10 cellular contexts compared by ENCODE assay signal in genomic region chr12:14273911-14274306, GRCh38.
DNase-seq lines count a peak whose midpoint lies in the region; ATAC-seq lines count a peak whose summit lies in the region.
"Had no signal": no experiment of that assay in that cellular context is flagged by ENCODE, and none has a peak within 500 bp of the region (broad histone marks: within the 10 kb centered on the region; RNA-seq: fewer than 3 reads in every experiment).

No MANE protein-coding gene starts in this region.

- H3K27me3 ChIP-seq in Karpas-422 (ENCODE audit: low read length) (no peaks in the 10 kb centered on the region), neuronal stem cell (ENCODE audit: control insufficient read depth in 3 of 3, insufficient read depth in 3 of 3, low read depth in 1 of 3, low read length in 3 of 3) (no peaks in the 10 kb centered on the region)

- no peak overlapping the region for H2BK120ac ChIP-seq in neuronal stem cell (ENCODE audit: low read depth, low read length)

- no peaks in the 10 kb centered on the region for H3K79me2 ChIP-seq in Karpas-422 (ENCODE audit: low read length)

- peak overlapping the region; percentile 46 for H3K9ac ChIP-seq in Karpas-422 (ENCODE audit: low read length)
- H3K9ac ChIP-seq in neuronal stem cell (ENCODE audit: low read depth, low read length, poor library complexity) = no peak overlapping the region

- no peak overlapping the region for H2BK5ac ChIP-seq in neuronal stem cell (ENCODE audit: low read length)

- DNase-seq in ELR (ENCODE audit: low read depth) (peak; percentile 57), Karpas-422 (peak; percentile 73), caudate nucleus (lab: John Stamatoyannopoulos, UW) (no peak), neuronal stem cell (ENCODE audit: low spot score) (no peak), T-helper 9 cell (no peak), NCI-H1105 (lab: John Stamatoyannopoulos, UW) (no peak)
- no peak for DNase-seq in activated effector memory CD4-positive, alpha-beta T cell treated with anti-CD3 and anti-CD28 coated beads, Interleukin-2, amount 50 U/mL, for 16 hours
- DNase-seq: CD4-positive, alpha-beta memory T cell; NCI-H748 treated with DMSO at 0.1 percent for 48 hours had no signal

- no peak overlapping the region for H3K18ac ChIP-seq in neuronal stem cell (ENCODE audit: low read length)

- H2AFZ ChIP-seq in Karpas-422 (ENCODE audit: low read length) (peak overlapping the region; percentile 87), neuronal stem cell (ENCODE audit: low read length) (peak overlapping the region; percentile 18)

- no peak overlapping the region for H4K8ac ChIP-seq in neuronal stem cell (ENCODE audit: low read depth, low read length)

- no peak overlapping the region for H2BK15ac ChIP-seq in neuronal stem cell (ENCODE audit: low read length)

- H3K9me3 ChIP-seq in Karpas-422 (ENCODE audit: low read length) (peaks cover 10% of the 10 kb centered on the region; the same call in 1 of the 2 replicates), neuronal stem cell (replicated peaks in 1 of 2; ENCODE audit: control insufficient read depth in 2 of 2, insufficient read depth in 1 of 2, low read depth in 1 of 2, low read length in 2 of 2) (peaks cover 0 to 3% of the 10 kb centered on the region in 2 donors)

- H3K36me3 ChIP-seq in Karpas-422 (ENCODE audit: insufficient read depth, low read length) = no peaks in the 10 kb centered on the region; the same call in 1 of the 2 replicates
- H3K36me3 ChIP-seq in neuronal stem cell (replicated peaks in 1 of 2; ENCODE audit: control insufficient read depth in 2 of 2, insufficient read depth in 2 of 2, low read length in 2 of 2) = no peaks in the 10 kb centered on the region

- no peak overlapping the region for H2AK5ac ChIP-seq in neuronal stem cell (ENCODE audit: low read depth, low read length)

- no peak overlapping the region for H3K4ac ChIP-seq in neuronal stem cell (ENCODE audit: low read length)

- H3K14ac ChIP-seq in neuronal stem cell (ENCODE audit: low read length) = no peak overlapping the region

- no peak overlapping the region for H3K23ac ChIP-seq in neuronal stem cell (ENCODE audit: low read depth, low read length, poor library complexity)

- H3K9me2 ChIP-seq in Karpas-422 (replicated peaks; ENCODE audit: insufficient read depth, low read length) = no peaks in the 10 kb centered on the region

- no CpG with 5 or more reads among the region's 6 CpGs for WGBS in neuronal stem cell (ENCODE audit: extremely low coverage in 2 of 2, insufficient read length in 2 of 2, insufficient replicate concordance in 1 of 2), 2 donors

- no peaks in the 10 kb centered on the region for H4K20me1 ChIP-seq in Karpas-422 (ENCODE audit: insufficient read depth, low read depth, low read length)

- ATAC-seq in GM18907 (IDR thresholded peaks at IDR 0.05; ENCODE audit: unreplicated experiment) = no peak

- no peak overlapping the region for H2BK12ac ChIP-seq in neuronal stem cell (ENCODE audit: low read length)

- H3K4me2 ChIP-seq in Karpas-422 (ENCODE audit: low read depth, low read length, poor library complexity, severe bottlenecking) = peak overlapping the region; percentile 46
- no peak overlapping the region for H3K4me2 ChIP-seq in neuronal stem cell (ENCODE audit: insufficient read depth, low read length, poor library complexity, severe bottlenecking)

- H3K27ac ChIP-seq in Karpas-422 (ENCODE audit: low read length) (peak overlapping the region; percentile 54), caudate nucleus (ENCODE audit: low read depth, low read length) (peak overlapping the region; percentile 65), neuronal stem cell (replicated peaks; ENCODE audit: low read length) (no peak overlapping the region)

- H3K79me1 ChIP-seq in neuronal stem cell (ENCODE audit: low read depth, low read length) = no peaks in the 10 kb centered on the region

- no peak overlapping the region for H4K91ac ChIP-seq in neuronal stem cell (ENCODE audit: low read depth, low read length, poor library complexity)

- peaks cover 22% of the 10 kb centered on the region for H3K4me1 ChIP-seq in Karpas-422 (ENCODE audit: low read length)
- no peaks in the 10 kb centered on the region for H3K4me1 ChIP-seq in neuronal stem cell (ENCODE audit: control insufficient read depth in 2 of 2, insufficient read depth in 1 of 2, low read depth in 1 of 2, low read length in 2 of 2)

- H3K4me3 ChIP-seq in Karpas-422 (ENCODE audit: low read length) = peak overlapping the region; percentile 28; the same call in 1 of the 2 replicates
- no peak overlapping the region for H3K4me3 ChIP-seq in neuronal stem cell (ENCODE audit: low read length in 2 of 2)

Comparison
In these comparisons a context has a peak if more than half of its experiments do, and no peak if none do; other contexts are left out.
1. DNase-seq: peak in ELR (single experiment) and Karpas-422 (single experiment); none in caudate nucleus (0 of 61), neuronal stem cell (single experiment), T-helper 9 cell (single experiment), NCI-H1105 (single experiment) and activated effector memory CD4-positive, alpha-beta T cell treated with anti-CD3 and anti-CD28 coated beads, Interleukin-2, amount 50 U/mL, for 16 hours (single experiment).